In the genomic region with DNA sequence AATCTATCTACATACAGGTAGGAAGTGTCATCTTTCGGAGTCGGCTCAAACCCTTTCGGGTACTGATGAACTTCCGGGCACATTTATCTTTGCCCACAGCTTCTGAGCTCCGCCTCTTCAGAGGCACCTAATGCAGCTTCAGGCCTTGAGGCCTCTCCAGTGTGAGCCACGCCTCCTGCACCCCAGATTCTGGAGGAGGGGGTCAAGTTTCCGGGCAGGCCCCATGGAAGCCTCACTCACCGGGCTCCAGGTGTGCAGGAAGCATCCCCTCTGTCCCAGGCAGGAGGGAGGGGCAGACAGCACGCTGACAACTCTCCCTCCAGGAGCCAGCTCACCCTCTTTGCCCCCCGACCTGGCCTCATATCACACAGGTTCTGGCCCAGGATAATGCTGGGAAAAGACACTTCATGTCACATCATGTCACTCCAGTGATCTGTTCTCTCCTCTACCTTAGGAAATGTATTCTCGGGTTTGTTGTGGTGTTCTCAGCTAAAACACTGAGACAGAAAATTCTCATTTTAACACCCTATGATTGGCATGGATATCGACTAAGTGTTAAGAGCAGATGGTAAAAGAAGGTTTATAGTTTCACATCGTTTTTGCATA, we compare ENCODE assay signal across 2 cellular contexts.
TF ChIP-seq lines count a peak whose summit lies in the region.

No MANE protein-coding gene starts in this region.

TF ChIP-seq in A549, 52 proteins besides CTCF, POLR2A, EP300 and RAD21:
- TF ChIP-seq, protein P1, sequence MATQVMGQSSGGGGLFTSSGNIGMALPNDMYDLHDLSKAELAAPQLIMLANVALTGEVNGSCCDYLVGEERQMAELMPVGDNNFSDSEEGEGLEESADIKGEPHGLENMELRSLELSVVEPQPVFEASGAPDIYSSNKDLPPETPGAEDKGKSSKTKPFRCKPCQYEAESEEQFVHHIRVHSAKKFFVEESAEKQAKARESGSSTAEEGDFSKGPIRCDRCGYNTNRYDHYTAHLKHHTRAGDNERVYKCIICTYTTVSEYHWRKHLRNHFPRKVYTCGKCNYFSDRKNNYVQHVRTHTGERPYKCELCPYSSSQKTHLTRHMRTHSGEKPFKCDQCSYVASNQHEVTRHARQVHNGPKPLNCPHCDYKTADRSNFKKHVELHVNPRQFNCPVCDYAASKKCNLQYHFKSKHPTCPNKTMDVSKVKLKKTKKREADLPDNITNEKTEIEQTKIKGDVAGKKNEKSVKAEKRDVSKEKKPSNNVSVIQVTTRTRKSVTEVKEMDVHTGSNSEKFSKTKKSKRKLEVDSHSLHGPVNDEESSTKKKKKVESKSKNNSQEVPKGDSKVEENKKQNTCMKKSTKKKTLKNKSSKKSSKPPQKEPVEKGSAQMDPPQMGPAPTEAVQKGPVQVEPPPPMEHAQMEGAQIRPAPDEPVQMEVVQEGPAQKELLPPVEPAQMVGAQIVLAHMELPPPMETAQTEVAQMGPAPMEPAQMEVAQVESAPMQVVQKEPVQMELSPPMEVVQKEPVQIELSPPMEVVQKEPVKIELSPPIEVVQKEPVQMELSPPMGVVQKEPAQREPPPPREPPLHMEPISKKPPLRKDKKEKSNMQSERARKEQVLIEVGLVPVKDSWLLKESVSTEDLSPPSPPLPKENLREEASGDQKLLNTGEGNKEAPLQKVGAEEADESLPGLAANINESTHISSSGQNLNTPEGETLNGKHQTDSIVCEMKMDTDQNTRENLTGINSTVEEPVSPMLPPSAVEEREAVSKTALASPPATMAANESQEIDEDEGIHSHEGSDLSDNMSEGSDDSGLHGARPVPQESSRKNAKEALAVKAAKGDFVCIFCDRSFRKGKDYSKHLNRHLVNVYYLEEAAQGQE (IDR thresholded peaks at IDR 0.05): no peak
- TF ChIP-seq, protein P2, sequence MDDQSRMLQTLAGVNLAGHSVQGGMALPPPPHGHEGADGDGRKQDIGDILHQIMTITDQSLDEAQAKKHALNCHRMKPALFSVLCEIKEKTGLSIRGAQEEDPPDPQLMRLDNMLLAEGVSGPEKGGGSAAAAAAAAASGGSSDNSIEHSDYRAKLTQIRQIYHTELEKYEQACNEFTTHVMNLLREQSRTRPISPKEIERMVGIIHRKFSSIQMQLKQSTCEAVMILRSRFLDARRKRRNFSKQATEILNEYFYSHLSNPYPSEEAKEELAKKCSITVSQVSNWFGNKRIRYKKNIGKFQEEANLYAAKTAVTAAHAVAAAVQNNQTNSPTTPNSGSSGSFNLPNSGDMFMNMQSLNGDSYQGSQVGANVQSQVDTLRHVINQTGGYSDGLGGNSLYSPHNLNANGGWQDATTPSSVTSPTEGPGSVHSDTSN (IDR thresholded peaks at IDR 0.05): no peak
- TF ChIP-seq NR3C1 (IDR thresholded peaks at IDR 0.05) (no peak), CBX2 (IDR thresholded peaks at IDR 0.05; ENCODE audit: borderline replicate concordance, low read depth) (no peak), RFX5 (IDR thresholded peaks at IDR 0.05) (no peak), PHF8 (IDR thresholded peaks at IDR 0.05; ENCODE audit: borderline replicate concordance, low read depth) (no peak), ZNF302 (CRISPR knock-in tag; IDR thresholded peaks at IDR 0.05) (no peak), JUN (IDR thresholded peaks at IDR 0.05) (no peak), ZSCAN20 (CRISPR knock-in tag; IDR thresholded peaks at IDR 0.05) (no peak), RARB (CRISPR knock-in tag; IDR thresholded peaks at IDR 0.05) (no peak), CBX8 (IDR thresholded peaks at IDR 0.05) (no peak), NPAS2 (CRISPR knock-in tag; IDR thresholded peaks at IDR 0.05; ENCODE audit: borderline replicate concordance) (no peak)
- TF ChIP-seq, protein P3, sequence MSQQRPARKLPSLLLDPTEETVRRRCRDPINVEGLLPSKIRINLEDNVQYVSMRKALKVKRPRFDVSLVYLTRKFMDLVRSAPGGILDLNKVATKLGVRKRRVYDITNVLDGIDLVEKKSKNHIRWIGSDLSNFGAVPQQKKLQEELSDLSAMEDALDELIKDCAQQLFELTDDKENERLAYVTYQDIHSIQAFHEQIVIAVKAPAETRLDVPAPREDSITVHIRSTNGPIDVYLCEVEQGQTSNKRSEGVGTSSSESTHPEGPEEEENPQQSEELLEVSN (IDR thresholded peaks at IDR 0.05; ENCODE audit: borderline replicate concordance, low read depth): no peak

TF ChIP-seq in IMR-90, 13 proteins besides CTCF, POLR2A, EP300 and RAD21:
- TF ChIP-seq, protein P4, sequence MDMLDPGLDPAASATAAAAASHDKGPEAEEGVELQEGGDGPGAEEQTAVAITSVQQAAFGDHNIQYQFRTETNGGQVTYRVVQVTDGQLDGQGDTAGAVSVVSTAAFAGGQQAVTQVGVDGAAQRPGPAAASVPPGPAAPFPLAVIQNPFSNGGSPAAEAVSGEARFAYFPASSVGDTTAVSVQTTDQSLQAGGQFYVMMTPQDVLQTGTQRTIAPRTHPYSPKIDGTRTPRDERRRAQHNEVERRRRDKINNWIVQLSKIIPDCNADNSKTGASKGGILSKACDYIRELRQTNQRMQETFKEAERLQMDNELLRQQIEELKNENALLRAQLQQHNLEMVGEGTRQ (IDR thresholded peaks at IDR 0.05; ENCODE audit: low read depth, low read length): no peak
- no peak for TF ChIP-seq SMC3 (IDR thresholded peaks at IDR 0.05; ENCODE audit: low read depth, low read length)
- no peak for TF ChIP-seq MAZ (IDR thresholded peaks at IDR 0.05; ENCODE audit: borderline replicate concordance, low read depth, low read length)
